In the genomic region with DNA sequence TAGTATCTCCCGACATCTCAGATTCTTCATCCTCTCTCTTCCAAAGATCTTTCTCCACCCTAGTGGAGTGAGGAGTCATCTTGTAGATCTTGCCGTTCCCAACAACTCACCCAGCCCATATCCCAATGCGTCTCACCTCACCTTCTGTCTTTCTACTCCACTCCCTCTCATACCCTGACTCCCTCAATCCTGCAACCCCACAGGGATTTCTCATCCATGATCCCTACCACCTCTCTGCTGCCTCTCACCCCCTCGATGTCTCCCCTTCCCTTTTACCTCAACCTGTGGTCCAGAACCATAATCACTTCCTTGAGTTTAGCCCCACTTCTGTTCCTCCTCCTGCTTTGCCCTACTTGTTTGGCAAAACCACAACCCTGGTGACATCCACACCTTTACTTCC, we compare ENCODE assay signal across 32 cellular contexts. TPM values are rescaled to one million over a fixed set of nuclear protein-coding genes. Genes with fewer than 3 reads are reported as not detected.
DNase-seq lines count a peak whose midpoint lies in the region; ATAC-seq, FAIRE-seq and TF ChIP-seq lines count a peak whose summit lies in the region.
"Had no signal": no experiment of that assay in that cellular context is flagged by ENCODE, and none has a peak within 500 bp of the region (broad histone marks: within the 10 kb centered on the region; RNA-seq: fewer than 3 reads in every experiment).

No MANE protein-coding gene starts in this region.

- no peaks in the 10 kb centered on the region for H3K36me3 ChIP-seq in bronchial epithelial cell (ENCODE audit: control insufficient read depth, insufficient read depth, low read length)
- H3K36me3 ChIP-seq: BE2C, BLaER1 had no signal

- no peaks in the 10 kb centered on the region for H3K27me3 ChIP-seq in bronchial epithelial cell (ENCODE audit: control insufficient read depth, insufficient read depth, low read length)
- H3K27me3 ChIP-seq: BE2C had no signal

- TF ChIP-seq CTCF in bronchial epithelial cell (IDR thresholded peaks at IDR 0.05; ENCODE audit: insufficient read depth, low read length, severe bottlenecking) (no peak), coronary artery (IDR thresholded peaks at IDR 0.05) (no peak)

- H3K4me3 ChIP-seq in bronchial epithelial cell (ENCODE audit: low read depth, low read length) (no peak overlapping the region), coronary artery (no peak overlapping the region)
- H3K4me3 ChIP-seq: BLaER1, GM12878 had no signal

- DNase-seq in bronchial epithelial cell (ENCODE audit: low read depth) (no peak), coronary artery (ENCODE audit: low spot score) (peak; percentile 33), islet precursor cell (peak; percentile 16), mesenteric fat pad (ENCODE audit: low spot score) (peak; percentile 37), NCI-H524 treated with DMSO at 0.1 percent for 48 hours (lab: John Stamatoyannopoulos, UW) (no peak)
- DNase-seq: 8988T; ACHN; BE2C; C1 segment of cervical spinal cord; CD4-positive, alpha-beta memory T cell; CD4-positive, CD25-positive, alpha-beta regulatory T cell; CD8-positive, alpha-beta memory T cell; COR-L47; DMS 273 treated with DMSO at 0.1 percent for 48 hours; DMS153; DMS53; DMS79; DND-41; EL; GDM1 had no signal

- no peak overlapping the region for H3K27ac ChIP-seq in coronary artery
- H3K27ac ChIP-seq: BLaER1 had no signal

- peak; percentile 60 for FAIRE-seq in bronchial epithelial cell (lab: Jason Lieb, UNC)
- FAIRE-seq: A204.1, GM12878, GM12892, GM18507, GM19239 had no signal

- no peak for ATAC-seq in GM18907 (IDR thresholded peaks at IDR 0.05; ENCODE audit: unreplicated experiment)
- no peak for ATAC-seq in HG02763 (IDR thresholded peaks at IDR 0.05; ENCODE audit: unreplicated experiment)
- no peak for ATAC-seq in HG03432 (IDR thresholded peaks at IDR 0.05; ENCODE audit: unreplicated experiment)
- ATAC-seq: GM12878 had no signal

RNA-seq across cellular contexts. Expression of a gene that starts 41.7 kb away (rescaled TPM):
- total RNA-seq in bronchial epithelial cell: not detected in 2 replicates
- not detected for total RNA-seq in mesenteric fat pad
- total RNA-seq: A673; CD4-positive, alpha-beta memory T cell; CD4-positive, CD25-positive, alpha-beta regulatory T cell; CD8-positive, alpha-beta memory T cell; Daoy; G401; GM12878 had no signal

RNA-seq across cellular contexts. Expression of a gene that starts 44.5 kb away (rescaled TPM):
- total RNA-seq in bronchial epithelial cell (not detected in 2 replicates), mesenteric fat pad (0.19 TPM)
- total RNA-seq: A673; CD4-positive, alpha-beta memory T cell; CD4-positive, CD25-positive, alpha-beta regulatory T cell; CD8-positive, alpha-beta memory T cell; Daoy; G401; GM12878 had no signal

Comparison
In these comparisons a context has a peak if more than half of its experiments do, and no peak if none do; other contexts are left out.
1. DNase-seq: peak in coronary artery (single experiment), islet precursor cell (single experiment) and mesenteric fat pad (single experiment); none in bronchial epithelial cell (single experiment) and NCI-H524 treated with DMSO at 0.1 percent for 48 hours (single experiment).